Comparison of ENCODE assay signal across 9 cellular contexts in the genomic region with DNA sequence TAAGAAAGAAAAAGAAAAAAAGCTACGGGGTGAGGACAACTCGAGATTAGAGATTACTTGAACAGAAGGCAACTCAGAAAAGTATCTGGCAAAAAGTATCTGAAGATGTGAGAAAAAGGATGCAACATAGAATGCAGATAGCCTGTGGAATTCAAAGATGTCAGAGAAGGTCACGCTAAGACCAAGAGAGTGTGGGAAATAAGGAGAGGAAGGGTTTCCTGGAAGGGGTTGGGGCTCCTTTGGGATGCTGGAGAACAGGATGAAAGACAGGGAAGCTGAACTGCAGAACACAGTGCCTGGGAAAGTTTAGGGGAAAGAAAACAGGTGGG. TPM values are rescaled to one million over a fixed set of nuclear protein-coding genes. Genes with fewer than 3 reads are reported as not detected.
DNase-seq lines count a peak whose midpoint lies in the region; ATAC-seq and TF ChIP-seq lines count a peak whose summit lies in the region.
"Had no signal": no experiment of that assay in that cellular context is flagged by ENCODE, and none has a peak within 500 bp of the region (broad histone marks: within the 10 kb centered on the region; RNA-seq: fewer than 3 reads in every experiment).

No MANE protein-coding gene starts in this region.

- peak overlapping the region in 1 of 2 donors; percentile 45 for H3K27ac ChIP-seq in right atrium auricular region
- no peak overlapping the region for H3K27ac ChIP-seq in colonic mucosa
- no peak overlapping the region for H3K27ac ChIP-seq in mesodermal cell (ENCODE audit: low read depth, low read length, severe bottlenecking)

- DNase-seq in Right ventricle myocardium superior (no peak), right atrium auricular region (ENCODE audit: low spot score) (no peak), colonic mucosa (no peak), DMS79 treated with DMSO at 0.1 percent for 48 hours (lab: John Stamatoyannopoulos, UW) (no peak), NCI-H2081 (lab: John Stamatoyannopoulos, UW) (no peak), NCI-H146 (lab: John Stamatoyannopoulos, UW) (no peak)
- DNase-seq: cortex of kidney had no signal

- H3K27me3 ChIP-seq in right atrium auricular region (no peaks in the 10 kb centered on the region), colonic mucosa (peaks cover 23% of the 10 kb centered on the region)

- ATAC-seq in Right ventricle myocardium superior (ENCODE audit: poor library complexity) (peak; percentile 12), GM19023 (IDR thresholded peaks at IDR 0.05; ENCODE audit: unreplicated experiment) (no peak)

- H3K9ac ChIP-seq in colonic mucosa (ENCODE audit: low read depth in 2 of 2, low read length in 2 of 2): no peak overlapping the region

- intact Hi-C loops in Right ventricle myocardium superior (cut with DNase I) (no loop called here), colonic mucosa (cut with DNase I) (no loop called here)

- H3K9me3 ChIP-seq in right atrium auricular region (no peaks in the 10 kb centered on the region), colonic mucosa (no peaks in the 10 kb centered on the region), mesodermal cell (ENCODE audit: control insufficient read depth, low read length) (no peaks in the 10 kb centered on the region)

- H3K36me3 ChIP-seq in right atrium auricular region: no peaks in the 10 kb centered on the region
- H3K36me3 ChIP-seq in colonic mucosa: no peaks in the 10 kb centered on the region
- H3K36me3 ChIP-seq in mesodermal cell (ENCODE audit: control insufficient read depth, insufficient read depth, low read length): no peaks in the 10 kb centered on the region

- 71% methylated on average over 3 of the region's 3 CpGs for WGBS in mesodermal cell (ENCODE audit: insufficient coverage in 2 of 2), 2 experiments

- H3K4me1 ChIP-seq in right atrium auricular region (peaks cover 0 to 16% of the 10 kb centered on the region in 2 donors), colonic mucosa (no peaks in the 10 kb centered on the region), mesodermal cell (ENCODE audit: control insufficient read depth, insufficient read depth, low read length, poor library complexity, severe bottlenecking) (peaks cover 10% of the 10 kb centered on the region)

- H3K4me3 ChIP-seq in right atrium auricular region: peak overlapping the region in 1 of 2 donors; percentile 54
- H3K4me3 ChIP-seq in colonic mucosa: peak overlapping the region; percentile 13
- H3K4me3 ChIP-seq in mesodermal cell (ENCODE audit: extremely low read depth, insufficient read depth, low read length, poor library complexity, severe bottlenecking): peak overlapping the region; percentile 48

- TF ChIP-seq CTCF in right atrium auricular region (IDR thresholded peaks at IDR 0.05) (no peak), colonic mucosa (IDR thresholded peaks at IDR 0.05) (no peak)

RNA-seq across cellular contexts. Expression of a gene that starts 1.2 kb away (rescaled TPM):
- total RNA-seq in Right ventricle myocardium superior (10.6 TPM), right atrium auricular region (1 to 10 TPM; 1.7 to 7.2 TPM), colonic mucosa (1 to 10 TPM in 1 of 2 donors, under 1 TPM in 1; 0.77 to 1.2 TPM)
- 3.9 TPM for polyA plus RNA-seq in mesodermal cell (2013, experiment 1 of 2)
- polyA plus RNA-seq in mesodermal cell (2013, experiment 2 of 2): 3.7 TPM
